Comparison of ENCODE assay signal across 13 cellular contexts in the genomic region with DNA sequence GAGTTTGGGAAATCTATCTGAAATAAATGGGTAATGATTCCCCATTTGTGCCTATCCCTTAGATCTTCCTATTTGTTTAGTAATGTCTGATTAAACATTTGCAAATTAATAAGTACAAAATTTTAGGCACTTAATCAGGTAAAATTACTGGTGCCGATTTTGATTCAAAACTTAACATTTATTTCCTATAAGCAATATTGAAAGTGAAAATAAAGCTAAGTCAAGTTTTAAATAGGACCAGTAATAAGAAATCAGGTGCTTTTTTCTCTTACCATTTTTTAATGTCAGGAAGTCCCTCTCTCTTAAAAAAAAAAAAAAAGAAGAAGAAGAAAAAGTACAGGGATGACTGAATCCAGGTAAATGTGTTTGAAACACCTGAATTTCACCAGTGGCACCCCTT. TPM values are rescaled to one million over a fixed set of nuclear protein-coding genes. Genes with fewer than 3 reads are reported as not detected.
DNase-seq lines count a peak whose midpoint lies in the region; ATAC-seq lines count a peak whose summit lies in the region.
"Had no signal": no experiment of that assay in that cellular context is flagged by ENCODE, and none has a peak within 500 bp of the region (broad histone marks: within the 10 kb centered on the region; RNA-seq: fewer than 3 reads in every experiment).

No MANE protein-coding gene starts in this region.

- no peak for DNase-seq in activated CD4-positive, alpha-beta T cell treated with anti-CD3 and anti-CD28 coated beads, Interleukin-2, amount 10 ng/mL, durations not matched to agents 7 days and 5 days
- DNase-seq in activated CD4-positive, alpha-beta T cell treated with anti-CD3 and anti-CD28 coated beads, Interleukin-2, amount 50 U/mL, for 4 hours, result no peak
- no peak for DNase-seq in T-helper 2 cell treated with Interferon-gamma antibody and Interleukin-4, amounts not matched to agents 5 μg/mL and 100 μg/mL, for 36 hours (ENCODE audit: low spot score)
- no peak for DNase-seq in right cardiac atrium
- no peak for DNase-seq in stimulated activated naive B cell treated with anti-CD40 and anti-IgM and Interleukin-4, amounts not matched to agents 10 μg/mL and 1 μg/mL and 100 μg/mL, for 72 hours
- no peak for DNase-seq in NCI-H2029 (lab: John Stamatoyannopoulos, UW)
- no peak for DNase-seq in activated gamma-delta T cell treated with Interleukin-2 at 50 U/mL for 16 hours
- no peak for DNase-seq in stimulated activated CD4-positive, alpha-beta T cell treated with anti-CD3 and anti-CD28 coated beads, Interleukin-12 subunit alpha, Interleukin-12 subunit beta, amount 100 ng/mL, for 4 hours
- DNase-seq: activated CD8-positive, alpha-beta memory T cell treated with anti-CD3 and anti-CD28 coated beads, Interleukin-2, amount 50 U/mL, for 48 hours; NCI-H748 treated with DMSO at 0.1 percent for 48 hours had no signal

- peaks cover 14% of the 10 kb centered on the region for H3K9me3 Mint-ChIP-seq in activated CD4-positive, alpha-beta T cell treated with anti-CD3 and anti-CD28 coated beads, Interleukin-2, amount 10 ng/mL, durations not matched to agents 7 days and 5 days
- H3K9me3 Mint-ChIP-seq in T-helper 2 cell treated with Interferon-gamma antibody and Interleukin-4, amounts not matched to agents 5 μg/mL and 100 μg/mL, for 36 hours, result peaks cover 12% of the 10 kb centered on the region
- H3K9me3 Mint-ChIP-seq in stimulated activated naive B cell treated with anti-CD40 and anti-IgM and Interleukin-4, amounts not matched to agents 10 μg/mL and 1 μg/mL and 100 μg/mL, for 72 hours, result peaks cover 6 to 7% of the 10 kb centered on the region in 2 donors

- intact Hi-C loops in right cardiac atrium (cut with DNase I), result loop anchor here in 2 of 4 donors (10.0 kb wide), 2 partner anchors 75 to 155 kb away; partner anchors contain the start of gene GBP5 (in 1 of the 2)

- no peak for ATAC-seq in right cardiac atrium
- ATAC-seq in stimulated activated naive B cell treated with anti-CD40 and anti-IgM and Interleukin-4, amounts not matched to agents 10 μg/mL and 1 μg/mL and 100 μg/mL, for 72 hours (replicated peaks), result no peak

- CTCF ChIA-PET in activated CD4-positive, alpha-beta T cell treated with anti-CD3 and anti-CD28 coated beads, Interleukin-2, amount 10 ng/mL, durations not matched to agents 7 days and 5 days (lab: Charles Lee), result interaction anchor here (0.8 to 1.8 kb wide), 6 partner anchors 7 to 244 kb away, joined by 3 to 4 read pairs (median 3); no protein-coding TSS in a partner anchor

- H3K4me1 ChIP-seq in right cardiac atrium (ENCODE audit: control insufficient read depth, insufficient read depth, low read length), result peaks cover 4% of the 10 kb centered on the region

- peaks cover 69% of the 10 kb centered on the region for H3K36me3 Mint-ChIP-seq in activated CD4-positive, alpha-beta T cell treated with anti-CD3 and anti-CD28 coated beads, Interleukin-2, amount 10 ng/mL, durations not matched to agents 7 days and 5 days (ENCODE audit: low read depth)
- H3K36me3 Mint-ChIP-seq in T-helper 2 cell treated with Interferon-gamma antibody and Interleukin-4, amounts not matched to agents 5 μg/mL and 100 μg/mL, for 36 hours (ENCODE audit: low read depth), result peaks cover 33% of the 10 kb centered on the region
- peaks cover under 1 to 10% of the 10 kb centered on the region in 2 donors for H3K36me3 Mint-ChIP-seq in stimulated activated naive B cell treated with anti-CD40 and anti-IgM and Interleukin-4, amounts not matched to agents 10 μg/mL and 1 μg/mL and 100 μg/mL, for 72 hours

- peaks cover 63% of the 10 kb centered on the region for H3K4me1 Mint-ChIP-seq in activated CD4-positive, alpha-beta T cell treated with anti-CD3 and anti-CD28 coated beads, Interleukin-2, amount 10 ng/mL, durations not matched to agents 7 days and 5 days
- peaks cover 59% of the 10 kb centered on the region for H3K4me1 Mint-ChIP-seq in T-helper 2 cell treated with Interferon-gamma antibody and Interleukin-4, amounts not matched to agents 5 μg/mL and 100 μg/mL, for 36 hours (ENCODE audit: low read depth)
- peaks cover 36 to 66% of the 10 kb centered on the region in 2 donors for H3K4me1 Mint-ChIP-seq in stimulated activated naive B cell treated with anti-CD40 and anti-IgM and Interleukin-4, amounts not matched to agents 10 μg/mL and 1 μg/mL and 100 μg/mL, for 72 hours

- no peaks in the 10 kb centered on the region for H3K9me3 ChIP-seq in right cardiac atrium (ENCODE audit: control insufficient read depth, low read length)

- H3K4me3 ChIP-seq in right cardiac atrium (ENCODE audit: low read length), result peak overlapping the region; percentile 94

- no peaks in the 10 kb centered on the region for H3K27me3 ChIP-seq in right cardiac atrium (ENCODE audit: control insufficient read depth, insufficient read depth)

- WGBS in right cardiac atrium, result 34% methylated on average over 1 of the region's 1 CpG

- peak overlapping the region; percentile 58 for H3K27ac ChIP-seq in right cardiac atrium (ENCODE audit: low read length)

- POLR2A ChIA-PET in activated CD4-positive, alpha-beta T cell treated with anti-CD3 and anti-CD28 coated beads, Interleukin-2, amount 10 ng/mL, durations not matched to agents 7 days and 5 days (lab: Charles Lee), result interaction anchor here (1.0 kb wide), 1 partner anchor 73 kb away, joined by 4 read pairs; no protein-coding TSS in a partner anchor

- H3K27me3 Mint-ChIP-seq in activated CD4-positive, alpha-beta T cell treated with anti-CD3 and anti-CD28 coated beads, Interleukin-2, amount 10 ng/mL, durations not matched to agents 7 days and 5 days, result no peaks in the 10 kb centered on the region
- H3K27me3 Mint-ChIP-seq in T-helper 2 cell treated with Interferon-gamma antibody and Interleukin-4, amounts not matched to agents 5 μg/mL and 100 μg/mL, for 36 hours (ENCODE audit: low read depth), result no peaks in the 10 kb centered on the region
- H3K27me3 Mint-ChIP-seq in stimulated activated naive B cell treated with anti-CD40 and anti-IgM and Interleukin-4, amounts not matched to agents 10 μg/mL and 1 μg/mL and 100 μg/mL, for 72 hours, result no peaks in the 10 kb centered on the region

- peak overlapping the region; percentile 95 for H3K27ac Mint-ChIP-seq in activated CD4-positive, alpha-beta T cell treated with anti-CD3 and anti-CD28 coated beads, Interleukin-2, amount 10 ng/mL, durations not matched to agents 7 days and 5 days
- H3K27ac Mint-ChIP-seq in T-helper 2 cell treated with Interferon-gamma antibody and Interleukin-4, amounts not matched to agents 5 μg/mL and 100 μg/mL, for 36 hours, result peak overlapping the region; percentile 91
- H3K27ac Mint-ChIP-seq in stimulated activated naive B cell treated with anti-CD40 and anti-IgM and Interleukin-4, amounts not matched to agents 10 μg/mL and 1 μg/mL and 100 μg/mL, for 72 hours, result peak overlapping the region; percentile 91

- peak overlapping the region; percentile 90 for H3K4me3 Mint-ChIP-seq in activated CD4-positive, alpha-beta T cell treated with anti-CD3 and anti-CD28 coated beads, Interleukin-2, amount 10 ng/mL, durations not matched to agents 7 days and 5 days
- H3K4me3 Mint-ChIP-seq in T-helper 2 cell treated with Interferon-gamma antibody and Interleukin-4, amounts not matched to agents 5 μg/mL and 100 μg/mL, for 36 hours, result peak overlapping the region; percentile 85
- H3K4me3 Mint-ChIP-seq in stimulated activated naive B cell treated with anti-CD40 and anti-IgM and Interleukin-4, amounts not matched to agents 10 μg/mL and 1 μg/mL and 100 μg/mL, for 72 hours, result peak overlapping the region; percentile 88 to 90

RNA-seq across cellular contexts. Expression of gene GBP4, which starts 0.8 kb away (rescaled TPM):
- 100 to 1,000 TPM; 120 to 129 TPM for total RNA-seq in activated CD4-positive, alpha-beta T cell treated with anti-CD3 and anti-CD28 coated beads, Interleukin-2, amount 10 ng/mL, durations not matched to agents 7 days and 5 days
- 10 to 100 TPM in 1 of 4 donors, 1 to 10 TPM in 3; 4.9 to 12.7 (median 9.1) TPM for total RNA-seq in right cardiac atrium
- 12.9 TPM for polyA plus RNA-seq in right cardiac atrium
- total RNA-seq: chondrocyte had no signal

RNA-seq across cellular contexts. Expression of gene GBP7, which starts 23.7 kb away (rescaled TPM):
- not detected for total RNA-seq in activated CD4-positive, alpha-beta T cell treated with anti-CD3 and anti-CD28 coated beads, Interleukin-2, amount 10 ng/mL, durations not matched to agents 7 days and 5 days
- under 1 TPM in 1 of 4 donors, not detected in 3; 0.11 TPM for total RNA-seq in right cardiac atrium
- 0.05 TPM for polyA plus RNA-seq in right cardiac atrium
- total RNA-seq: A172, chondrocyte, MCF 10A had no signal

Comparison
In these comparisons a context has a peak if more than half of its experiments do, and no peak if none do; other contexts are left out.
1. RNA of gene GBP4, which starts 0.8 kb away (total RNA-seq): 120 to 129 TPM in activated CD4-positive, alpha-beta T cell treated with anti-CD3 and anti-CD28 coated beads, Interleukin-2, amount 10 ng/mL, durations not matched to agents 7 days and 5 days; 4.9 to 12.7 TPM in right cardiac atrium; every median in the first group is over 4 times any median in the second.
2. Peak in every context shown above with its lines, with median percentiles within 50 percentile points of each other: H3K27ac Mint-ChIP-seq and H3K4me3 Mint-ChIP-seq.